Comparison of ENCODE assay signal across 14 cellular contexts in the genomic region with DNA sequence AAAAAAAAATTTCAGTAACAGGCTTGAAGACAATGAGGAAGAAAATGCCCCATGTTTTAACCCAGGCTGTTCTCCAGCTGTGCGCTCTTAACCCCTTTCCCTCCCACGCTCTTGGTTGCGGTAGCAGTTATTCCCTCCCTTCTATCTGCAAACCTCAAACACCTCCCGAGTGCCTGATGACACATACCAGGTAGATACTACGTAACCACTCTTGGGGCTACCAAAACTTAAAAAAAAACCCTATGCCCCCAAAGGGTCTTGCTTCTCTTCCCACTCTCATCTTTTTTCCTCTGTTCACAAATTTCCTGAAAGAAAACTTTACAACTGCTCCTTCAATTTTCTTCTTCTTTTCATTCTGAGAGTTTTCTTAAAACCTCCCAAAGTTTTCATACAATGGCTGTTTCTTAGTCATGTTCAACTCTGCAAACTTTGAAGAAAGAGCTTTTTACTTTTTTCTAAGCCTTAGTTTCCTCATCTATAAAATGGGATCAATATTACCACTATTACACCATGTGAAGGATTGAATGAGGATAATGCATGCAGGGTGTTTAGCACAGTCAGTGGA. TPM values are rescaled to one million over a fixed set of nuclear protein-coding genes. Genes with fewer than 3 reads are reported as not detected.
DNase-seq lines count a peak whose midpoint lies in the region; ATAC-seq and TF ChIP-seq lines count a peak whose summit lies in the region.
"Had no signal": no experiment of that assay in that cellular context is flagged by ENCODE, and none has a peak within 500 bp of the region (broad histone marks: within the 10 kb centered on the region; RNA-seq: fewer than 3 reads in every experiment).

No MANE protein-coding gene starts in this region.

- peak; percentile 62 for DNase-seq in activated CD8-positive, alpha-beta memory T cell treated with anti-CD3 and anti-CD28 coated beads, Interleukin-2, amount 50 U/mL, for 48 hours
- DNase-seq in activated CD8-positive, alpha-beta memory T cell treated with anti-CD3 and anti-CD28 coated beads for 24 hours: no peak
- DNase-seq in activated T-cell treated with anti-CD3 and anti-CD28 coated beads for 48 hours (ENCODE audit: low read depth) (peak; percentile 31), body of pancreas (no peak), GM13976 (ENCODE audit: low spot score) (no peak)
- DNase-seq in naive thymus-derived CD4-positive, alpha-beta T cell: peak in 6 of 9 donors; percentile 7 to 44 (median 10)
- peak; percentile 13 to 30 for DNase-seq in stimulated activated CD8-positive, alpha-beta memory T cell treated with anti-CD3 and anti-CD28 coated beads, Interleukin-7, amount 100 ng/mL, for 4 hours (ENCODE audit: low read depth in 2 of 2)
- DNase-seq: lower lobe of right lung, NCI-H187, T-helper 9 cell, trophoblast cell had no signal

- H3K9me3 Mint-ChIP-seq in naive thymus-derived CD4-positive, alpha-beta T cell: no peaks in the 10 kb centered on the region

- no peak for ATAC-seq in naive thymus-derived CD4-positive, alpha-beta T cell
- no peak for ATAC-seq in body of pancreas
- ATAC-seq in HG03521 (IDR thresholded peaks at IDR 0.05; ENCODE audit: unreplicated experiment): no peak
- ATAC-seq: lower lobe of right lung had no signal

- peaks cover 0 to 4% (median 0%) of the 10 kb centered on the region in 5 donors for H3K36me3 Mint-ChIP-seq in naive thymus-derived CD4-positive, alpha-beta T cell

- 93 to 94% methylated on average over 5 of the region's 5 CpGs for WGBS in body of pancreas, 2 donors

- CTCF ChIA-PET in naive thymus-derived CD4-positive, alpha-beta T cell (lab: Charles Lee): no interaction called here

- no peaks in the 10 kb centered on the region for H3K9me3 ChIP-seq in naive thymus-derived CD4-positive, alpha-beta T cell (ENCODE audit: control insufficient read depth in 2 of 3, low read length in 3 of 3)
- no peaks in the 10 kb centered on the region for H3K9me3 ChIP-seq in body of pancreas
- H3K9me3 ChIP-seq: lower lobe of right lung, right atrium auricular region had no signal

- peaks cover 0 to 3% of the 10 kb centered on the region in 2 donors for H3K4me1 ChIP-seq in naive thymus-derived CD4-positive, alpha-beta T cell (ENCODE audit: control insufficient read depth in 2 of 2, insufficient read depth in 2 of 2, low read length in 2 of 2)
- no peaks in the 10 kb centered on the region for H3K4me1 ChIP-seq in body of pancreas

- intact Hi-C loops in naive thymus-derived CD4-positive, alpha-beta T cell (cut with micrococcal nuclease): no loop called here
- intact Hi-C loops in body of pancreas (cut with DNase I): no loop called here

- TF ChIP-seq CTCF in body of pancreas (IDR thresholded peaks at IDR 0.05): no peak
- no peak for TF ChIP-seq CTCF in GM13976 (IDR thresholded peaks at IDR 0.05; ENCODE audit: borderline replicate concordance, control extremely low read depth, extremely low read depth, insufficient read depth, missing control alignments)

- H3K27ac Mint-ChIP-seq in naive thymus-derived CD4-positive, alpha-beta T cell: peak overlapping the region in 7 of 9 donors; percentile 21 to 68 (median 57)

- no peaks in the 10 kb centered on the region for H3K27me3 Mint-ChIP-seq in naive thymus-derived CD4-positive, alpha-beta T cell

- in situ Hi-C loops in GM13976 (cut with MboI; ENCODE audit: low sequenced_read_pairs, unreplicated experiment): no loop called here

- POLR2A ChIA-PET in naive thymus-derived CD4-positive, alpha-beta T cell (lab: Charles Lee): no interaction called here

- no peak overlapping the region for H3K4me3 Mint-ChIP-seq in naive thymus-derived CD4-positive, alpha-beta T cell

- H3K4me1 Mint-ChIP-seq in naive thymus-derived CD4-positive, alpha-beta T cell: peaks cover 3 to 23% (median 16%) of the 10 kb centered on the region in 7 donors

- no peaks in the 10 kb centered on the region for H3K36me3 ChIP-seq in naive thymus-derived CD4-positive, alpha-beta T cell (ENCODE audit: control insufficient read depth in 2 of 3, insufficient read depth in 3 of 3, low read length in 3 of 3)
- H3K36me3 ChIP-seq in body of pancreas (replicated peaks in 1 of 2; ENCODE audit: insufficient read depth in 1 of 2, low read depth in 2 of 2): no peaks in the 10 kb centered on the region
- H3K36me3 ChIP-seq: lower lobe of right lung, right atrium auricular region had no signal

- no peak overlapping the region for H3K4me3 ChIP-seq in naive thymus-derived CD4-positive, alpha-beta T cell (ENCODE audit: low read length)
- H3K4me3 ChIP-seq in body of pancreas: no peak overlapping the region
- H3K4me3 ChIP-seq: lower lobe of right lung, right atrium auricular region had no signal

- no peaks in the 10 kb centered on the region for H3K27me3 ChIP-seq in naive thymus-derived CD4-positive, alpha-beta T cell (ENCODE audit: control insufficient read depth in 2 of 2, insufficient read depth in 2 of 2, low read length in 2 of 2)
- no peaks in the 10 kb centered on the region for H3K27me3 ChIP-seq in body of pancreas
- H3K27me3 ChIP-seq: right atrium auricular region had no signal

- no peak for TF ChIP-seq POLR2A in body of pancreas (IDR thresholded peaks at IDR 0.05)

- no peak overlapping the region for H3K27ac ChIP-seq in naive thymus-derived CD4-positive, alpha-beta T cell (ENCODE audit: low read depth, low read length)
- no peak overlapping the region for H3K27ac ChIP-seq in body of pancreas
- H3K27ac ChIP-seq: KMS-11, lower lobe of right lung, right atrium auricular region had no signal

RNA-seq across cellular contexts. Expression of a gene that starts 4.9 kb away (rescaled TPM):
- under 1 TPM in 1 of 5 experiments, not detected in 4; 0.29 TPM for total RNA-seq in naive thymus-derived CD4-positive, alpha-beta T cell
- not detected for polyA plus RNA-seq in naive thymus-derived CD4-positive, alpha-beta T cell
- not detected for total RNA-seq in body of pancreas
- total RNA-seq: right atrium auricular region had no signal

RNA-seq across cellular contexts. Expression of a gene that starts 50.2 kb away (rescaled TPM):
- total RNA-seq in naive thymus-derived CD4-positive, alpha-beta T cell: 1 to 10 TPM; 1.2 to 5.0 (median 2.6) TPM
- polyA plus RNA-seq in naive thymus-derived CD4-positive, alpha-beta T cell: under 1 TPM; 0.09 to 0.47 TPM
- total RNA-seq in body of pancreas: not detected
- total RNA-seq: right atrium auricular region had no signal

RNA-seq across cellular contexts. Expression of a gene that starts 50.9 kb away (rescaled TPM):
- 10 to 100 TPM; 19.0 to 33.6 (median 22.4) TPM for total RNA-seq in naive thymus-derived CD4-positive, alpha-beta T cell
- 1 to 10 TPM; 3.4 to 5.6 TPM for polyA plus RNA-seq in naive thymus-derived CD4-positive, alpha-beta T cell
- 10 to 100 TPM; 10.4 to 31.3 TPM for total RNA-seq in body of pancreas

Comparison
In these comparisons a context has a peak if more than half of its experiments do, and no peak if none do; other contexts are left out.
1. DNase-seq: peak in activated CD8-positive, alpha-beta memory T cell treated with anti-CD3 and anti-CD28 coated beads, Interleukin-2, amount 50 U/mL, for 48 hours (single experiment), activated T-cell treated with anti-CD3 and anti-CD28 coated beads for 48 hours (single experiment), naive thymus-derived CD4-positive, alpha-beta T cell (6 of 9) and stimulated activated CD8-positive, alpha-beta memory T cell treated with anti-CD3 and anti-CD28 coated beads, Interleukin-7, amount 100 ng/mL, for 4 hours (2 of 2); none in activated CD8-positive, alpha-beta memory T cell treated with anti-CD3 and anti-CD28 coated beads for 24 hours (single experiment), body of pancreas (0 of 4) and GM13976 (single experiment).